Comparison of ENCODE assay signal across 18 cellular contexts in genomic region chr1:31207590-31207989, GRCh38. TPM values are rescaled to one million over a fixed set of nuclear protein-coding genes. Genes with fewer than 3 reads are reported as not detected.
A peak's percentile ranks its signal among the peaks of the same experiment; 100 is the strongest.
DNase-seq lines count a peak whose midpoint lies in the region; ATAC-seq and TF ChIP-seq lines count a peak whose summit lies in the region.
"Had no signal": no experiment of that assay in that cellular context is flagged by ENCODE, and none has a peak within 500 bp of the region (broad histone marks: within the 10 kb centered on the region; RNA-seq: fewer than 3 reads in every experiment).

No MANE protein-coding gene starts in this region.

- no peaks in the 10 kb centered on the region for H3K4me1 ChIP-seq in gastrocnemius medialis

- no peaks in the 10 kb centered on the region for H3K36me3 Mint-ChIP-seq in natural killer cell treated with Interleukin-12 subunit alpha and Interleukin-12 subunit beta and Interleukin-15 and Interleukin-18, amount 100 ng/mL, for 72 hours
- no peaks in the 10 kb centered on the region for H3K36me3 Mint-ChIP-seq in natural killer cell
- H3K36me3 Mint-ChIP-seq: CD14-positive monocyte had no signal

- TF ChIP-seq POLR2A in gastrocnemius medialis (IDR thresholded peaks at IDR 0.05) = no peak

- H3K27me3 Mint-ChIP-seq in natural killer cell treated with Interleukin-12 subunit alpha and Interleukin-12 subunit beta and Interleukin-15 and Interleukin-18, amount 100 ng/mL, for 72 hours = no peaks in the 10 kb centered on the region
- peaks cover 5 to 9% of the 10 kb centered on the region in 2 donors for H3K27me3 Mint-ChIP-seq in natural killer cell (ENCODE audit: low read depth in 2 of 2)

- no peak for ATAC-seq in natural killer cell treated with Interleukin-12 subunit alpha and Interleukin-12 subunit beta and Interleukin-15 and Interleukin-18, amount 100 ng/mL, for 72 hours
- no peak for ATAC-seq in natural killer cell
- peak; percentile 19 to 51 for ATAC-seq in gastrocnemius medialis
- ATAC-seq in HG03045 (IDR thresholded peaks at IDR 0.05; ENCODE audit: unreplicated experiment) = no peak
- ATAC-seq: HCT116 had no signal

- H3K27ac Mint-ChIP-seq in natural killer cell treated with Interleukin-12 subunit alpha and Interleukin-12 subunit beta and Interleukin-15 and Interleukin-18, amount 100 ng/mL, for 72 hours = no peak overlapping the region
- H3K27ac Mint-ChIP-seq in natural killer cell = no peak overlapping the region
- H3K27ac Mint-ChIP-seq: CD14-positive monocyte; CD4-positive, alpha-beta memory T cell; HFFc6 had no signal

- intact Hi-C loops in natural killer cell (cut with micrococcal nuclease) (no loop called here), gastrocnemius medialis (cut with DNase I; ENCODE audit: low total_unique reads) (no loop called here)

- H3K27me3 ChIP-seq in layer of hippocampus (ENCODE audit: control insufficient read depth, insufficient read depth, low read length) = no peaks in the 10 kb centered on the region
- no peaks in the 10 kb centered on the region for H3K27me3 ChIP-seq in gastrocnemius medialis
- H3K27me3 ChIP-seq: BLaER1 had no signal

- H3K36me3 ChIP-seq in gastrocnemius medialis = no peaks in the 10 kb centered on the region
- H3K36me3 ChIP-seq: BLaER1 had no signal

- H3K27ac ChIP-seq in layer of hippocampus (ENCODE audit: low read depth, low read length) (peak overlapping the region; percentile 19), gastrocnemius medialis (no peak overlapping the region)
- H3K27ac ChIP-seq: BLaER1 had no signal

- H3K4me3 Mint-ChIP-seq in natural killer cell treated with Interleukin-12 subunit alpha and Interleukin-12 subunit beta and Interleukin-15 and Interleukin-18, amount 100 ng/mL, for 72 hours = no peak overlapping the region
- no peak overlapping the region for H3K4me3 Mint-ChIP-seq in natural killer cell
- H3K4me3 Mint-ChIP-seq: CD4-positive, alpha-beta memory T cell; HFFc6 had no signal

- no peaks in the 10 kb centered on the region for H3K4me1 Mint-ChIP-seq in natural killer cell treated with Interleukin-12 subunit alpha and Interleukin-12 subunit beta and Interleukin-15 and Interleukin-18, amount 100 ng/mL, for 72 hours (ENCODE audit: low read depth in 2 of 2)
- H3K4me1 Mint-ChIP-seq in natural killer cell = no peaks in the 10 kb centered on the region
- H3K4me1 Mint-ChIP-seq: CD4-positive, alpha-beta memory T cell had no signal

- no peaks in the 10 kb centered on the region for H3K9me3 Mint-ChIP-seq in natural killer cell treated with Interleukin-12 subunit alpha and Interleukin-12 subunit beta and Interleukin-15 and Interleukin-18, amount 100 ng/mL, for 72 hours
- H3K9me3 Mint-ChIP-seq in natural killer cell = no peaks in the 10 kb centered on the region

- peak; percentile 16 for DNase-seq in natural killer cell treated with Interleukin-12 subunit alpha and Interleukin-12 subunit beta and Interleukin-15 and Interleukin-18, amount 100 ng/mL, for 72 hours (ENCODE audit: low spot score)
- DNase-seq in natural killer cell (no peak), gastrocnemius medialis (no peak), NCI-H446 (lab: John Stamatoyannopoulos, UW) (no peak), hypothalamus (lab: John Stamatoyannopoulos, UW) (no peak)
- DNase-seq: 8988T; CD4-positive, alpha-beta memory T cell; DMS153; DMS79; GDM1; GOT3; H7; HFFc6 had no signal

- in situ Hi-C loops in gastrocnemius medialis (cut with MboI; ENCODE audit: low sequenced_read_pairs in 4 of 4) = no loop called here

- H3K9me3 ChIP-seq in gastrocnemius medialis = no peaks in the 10 kb centered on the region

- no peak for TF ChIP-seq CTCF in natural killer cell (IDR thresholded peaks at IDR 0.05)
- no peak for TF ChIP-seq CTCF in gastrocnemius medialis (IDR thresholded peaks at IDR 0.05 in 4 of 5, conservative IDR thresholded peaks at IDR 0.05 in 1 of 5)

- H3K4me3 ChIP-seq in gastrocnemius medialis = no peak overlapping the region
- H3K4me3 ChIP-seq: BLaER1 had no signal

RNA-seq across cellular contexts. Expression of gene NKAIN1, which starts 32.1 kb away (rescaled TPM):
- not detected for total RNA-seq in natural killer cell treated with Interleukin-12 subunit alpha and Interleukin-12 subunit beta and Interleukin-15 and Interleukin-18, amount 100 ng/mL, for 72 hours
- total RNA-seq in natural killer cell = not detected
- 1 to 10 TPM; 1.4 to 4.6 (median 4.0) TPM for total RNA-seq in gastrocnemius medialis
- total RNA-seq: CD4-positive, alpha-beta memory T cell; HFFc6 had no signal

Comparison
In these comparisons a context has a peak if more than half of its experiments do, and no peak if none do; other contexts are left out.
1. ATAC-seq: peak in gastrocnemius medialis (2 of 2); none in natural killer cell treated with Interleukin-12 subunit alpha and Interleukin-12 subunit beta and Interleukin-15 and Interleukin-18, amount 100 ng/mL, for 72 hours (0 of 2), natural killer cell (0 of 3) and HG03045 (single experiment).